ENCODE assay signal across 1 cellular context in genomic region chr6:132818404-132819359, GRCh38.
TF ChIP-seq lines count a peak whose summit lies in the region.

No MANE protein-coding gene starts in this region.

TF ChIP-seq in A549, 52 proteins besides CTCF, POLR2A, EP300 and RAD21 (continued from another document):
- TF ChIP-seq BCL3 (IDR thresholded peaks at IDR 0.05) (no peak; the same call in 2 of the 3 replicates), POLR2AphosphoS2 (conservative IDR thresholded peaks at IDR 0.05; ENCODE audit: low read length) (peak; percentile 91; the same call in 1 of the 2 replicates), CBX8 (IDR thresholded peaks at IDR 0.05) (no peak), KDM5A (IDR thresholded peaks at IDR 0.05) (no peak), SMC3 (IDR thresholded peaks at IDR 0.05) (no peak), RCOR1 (IDR thresholded peaks at IDR 0.05; ENCODE audit: low read depth, low read length) (no peak), E2F6 (IDR thresholded peaks at IDR 0.05; ENCODE audit: borderline replicate concordance, low read depth) (no peak), EHF (CRISPR knock-in tag; IDR thresholded peaks at IDR 0.05) (no peak), HOXA7 (CRISPR knock-in tag; IDR thresholded peaks at IDR 0.05) (peak; percentile 41; the same call in 1 of the 2 replicates), KDM1A (IDR thresholded peaks at IDR 0.05; ENCODE audit: low read depth) (no peak), HOXB13 (CRISPR knock-in tag; IDR thresholded peaks at IDR 0.05; ENCODE audit: low read depth) (no peak), GATA3 (IDR thresholded peaks at IDR 0.05; ENCODE audit: borderline replicate concordance) (0 out of 2 replicates have a peak, but pooled peaks have one; percentile 11), HDAC2 (IDR thresholded peaks at IDR 0.05) (no peak), RNF2 (IDR thresholded peaks at IDR 0.05; ENCODE audit: borderline replicate concordance, low read depth) (no peak), NR3C1 (IDR thresholded peaks at IDR 0.05) (no peak), MYC (IDR thresholded peaks at IDR 0.05; ENCODE audit: borderline replicate concordance, low read length) (no peak)
- TF ChIP-seq, protein P1, sequence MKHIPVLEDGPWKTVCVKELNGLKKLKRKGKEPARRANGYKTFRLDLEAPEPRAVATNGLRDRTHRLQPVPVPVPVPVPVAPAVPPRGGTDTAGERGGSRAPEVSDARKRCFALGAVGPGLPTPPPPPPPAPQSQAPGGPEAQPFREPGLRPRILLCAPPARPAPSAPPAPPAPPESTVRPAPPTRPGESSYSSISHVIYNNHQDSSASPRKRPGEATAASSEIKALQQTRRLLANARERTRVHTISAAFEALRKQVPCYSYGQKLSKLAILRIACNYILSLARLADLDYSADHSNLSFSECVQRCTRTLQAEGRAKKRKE (CRISPR knock-in tag; IDR thresholded peaks at IDR 0.05; ENCODE audit: low read depth) = no peak
- TF ChIP-seq, protein P2, sequence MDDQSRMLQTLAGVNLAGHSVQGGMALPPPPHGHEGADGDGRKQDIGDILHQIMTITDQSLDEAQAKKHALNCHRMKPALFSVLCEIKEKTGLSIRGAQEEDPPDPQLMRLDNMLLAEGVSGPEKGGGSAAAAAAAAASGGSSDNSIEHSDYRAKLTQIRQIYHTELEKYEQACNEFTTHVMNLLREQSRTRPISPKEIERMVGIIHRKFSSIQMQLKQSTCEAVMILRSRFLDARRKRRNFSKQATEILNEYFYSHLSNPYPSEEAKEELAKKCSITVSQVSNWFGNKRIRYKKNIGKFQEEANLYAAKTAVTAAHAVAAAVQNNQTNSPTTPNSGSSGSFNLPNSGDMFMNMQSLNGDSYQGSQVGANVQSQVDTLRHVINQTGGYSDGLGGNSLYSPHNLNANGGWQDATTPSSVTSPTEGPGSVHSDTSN (IDR thresholded peaks at IDR 0.05) = no peak
